ENCODE assay signal across 1 cellular context in genomic region chr16:4090476-4090875, GRCh38.
TF ChIP-seq lines count a peak whose summit lies in the region.

No MANE protein-coding gene starts in this region.

TF ChIP-seq in GM23338, 12 proteins besides CTCF, POLR2A, EP300 and RAD21 (continued from another document):
- TF ChIP-seq ZNF462 (CRISPR knock-in tag; IDR thresholded peaks at IDR 0.05) = no peak
